In genomic region chr2:229488232-229488631, GRCh38 we compare ENCODE assay signal across 19 cellular contexts.
"Had no signal": no experiment of that assay in that cellular context is flagged by ENCODE, and none has a peak within 500 bp of the region (broad histone marks: within the 10 kb centered on the region; RNA-seq: fewer than 3 reads in every experiment).

No MANE protein-coding gene starts in this region.

- H3K4me3 Mint-ChIP-seq: dendritic cell treated with granulocyte-macrophage colony-stimulating factor and Interleukin-4, amounts not matched to agents 40 ng/mL and 50 ng/mL, for 4 days; effector memory CD8-positive, alpha-beta T cell; naive B cell; nephron had no signal

- H3K36me3 Mint-ChIP-seq: naive B cell had no signal

- H3K27me3 ChIP-seq: esophagus muscularis mucosa, gastrocnemius medialis, heart right ventricle, sigmoid colon, thyroid gland, upper lobe of left lung, vagina had no signal

- FAIRE-seq: islet of Langerhans had no signal

- H3K4me3 ChIP-seq: esophagus muscularis mucosa, gastrocnemius medialis, heart right ventricle, psoas muscle, sigmoid colon, skin epidermis, thyroid gland, upper lobe of left lung, vagina had no signal

- H3K27ac ChIP-seq: epithelial cell of prostate, esophagus muscularis mucosa, gastrocnemius medialis, heart right ventricle, psoas muscle, sigmoid colon, skin epidermis, thyroid gland, upper lobe of left lung, vagina had no signal

- H3K27ac Mint-ChIP-seq: dendritic cell treated with granulocyte-macrophage colony-stimulating factor and Interleukin-4, amounts not matched to agents 40 ng/mL and 50 ng/mL, for 4 days; effector memory CD8-positive, alpha-beta T cell; naive B cell; nephron had no signal

- ATAC-seq: effector memory CD8-positive, alpha-beta T cell; heart right ventricle had no signal

- DNase-seq: effector memory CD8-positive, alpha-beta T cell; heart right ventricle; kidney glomerular epithelial cell; mesendoderm; naive B cell; sigmoid colon; stimulated activated CD4-positive, alpha-beta T cell treated with anti-CD3 and anti-CD28 coated beads, Interleukin-2, amount 100 ng/mL, for 48 hours; stimulated activated naive CD4-positive, alpha-beta T cell treated with Interleukin-2 at 50 U/mL for 16 hours; thyroid gland had no signal

- H3K4me1 ChIP-seq: esophagus muscularis mucosa, gastrocnemius medialis, psoas muscle, sigmoid colon, thyroid gland, upper lobe of left lung, vagina had no signal

- H3K36me3 ChIP-seq: esophagus muscularis mucosa, gastrocnemius medialis, heart right ventricle, sigmoid colon, thyroid gland, upper lobe of left lung, vagina had no signal

- H3K4me1 Mint-ChIP-seq: naive B cell had no signal

- H3K9me3 ChIP-seq: gastrocnemius medialis, psoas muscle, thyroid gland, upper lobe of left lung, vagina had no signal
